8 cellular contexts compared by ENCODE assay signal in the genomic region with DNA sequence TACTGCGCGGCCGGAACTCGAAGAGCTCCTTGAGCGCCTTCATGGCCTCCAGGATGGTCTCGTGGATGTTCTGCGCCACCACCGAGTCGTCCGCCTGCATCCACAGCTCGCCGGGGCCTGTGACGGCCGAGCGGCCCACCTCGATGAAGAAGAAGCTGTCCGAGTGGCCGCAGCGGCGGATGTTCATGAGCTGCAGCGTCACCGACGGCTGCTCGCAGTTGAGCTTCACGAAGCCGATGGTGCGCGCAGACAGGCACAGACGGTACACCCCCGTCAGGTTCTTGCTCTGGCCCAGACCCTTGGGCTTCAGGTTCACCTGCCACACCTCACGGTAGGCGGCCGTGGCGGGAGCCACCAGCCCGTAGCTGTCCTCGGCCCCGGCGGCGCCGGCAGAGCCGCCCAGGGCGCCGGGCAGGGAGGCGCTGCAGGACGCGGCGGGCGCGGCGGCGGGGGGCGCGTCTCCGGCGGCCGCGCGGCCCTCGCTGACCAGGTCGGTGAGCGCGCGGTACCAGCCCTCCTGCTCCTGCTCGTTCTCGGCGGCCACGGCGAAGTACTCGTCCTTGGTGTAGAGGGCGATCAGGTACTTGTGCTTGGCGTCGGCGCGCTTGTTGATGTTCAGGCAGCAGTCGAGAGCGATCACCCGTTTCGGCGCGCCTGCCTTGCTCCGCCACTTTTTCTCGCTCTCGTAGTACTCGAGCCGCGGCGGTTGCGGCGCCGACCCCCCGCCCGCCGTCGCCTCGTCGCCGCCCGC. TPM values are rescaled to one million over a fixed set of nuclear protein-coding genes. Genes with fewer than 3 reads are reported as not detected.
DNase-seq lines count a peak whose midpoint lies in the region; ATAC-seq and TF ChIP-seq lines count a peak whose summit lies in the region.

No MANE protein-coding gene starts in this region.

- TF ChIP-seq CTCF in AG10803 (conservative IDR thresholded peaks at IDR 0.05; ENCODE audit: low read length) = no peak
- no peak for TF ChIP-seq CTCF in HFF-Myc (IDR thresholded peaks at IDR 0.05; ENCODE audit: low read depth, low read length, missing control alignments)

- peak overlapping the region; percentile 74 for H3K4me3 ChIP-seq in AG10803 (ENCODE audit: low read length)
- H3K4me3 ChIP-seq in HFF-Myc (replicated peaks; ENCODE audit: low read depth, low read length) = peak overlapping the region; percentile 73
- H3K4me3 ChIP-seq in iPS DF 6.9 (ENCODE audit: low read length) = peak overlapping the region; percentile 53; the same call in 1 of the 2 replicates
- H3K4me3 ChIP-seq in skeletal muscle satellite cell (ENCODE audit: low read length) = peak overlapping the region; percentile 87

- ATAC-seq in HG03135 (IDR thresholded peaks at IDR 0.05; ENCODE audit: unreplicated experiment) = no peak

- H3K27me3 ChIP-seq in iPS DF 6.9 (ENCODE audit: control insufficient read depth, insufficient read depth, low read length) = no peaks in the 10 kb centered on the region
- H3K27me3 ChIP-seq in skeletal muscle satellite cell (ENCODE audit: control insufficient read depth, insufficient read depth, low read length) = no peaks in the 10 kb centered on the region

- DNase-seq in AG10803 (ENCODE audit: low read depth) (peak; percentile 65), HFF-Myc (ENCODE audit: extremely low read depth, low read depth) (no peak), RKO (ENCODE audit: low spot score) (peak; percentile 40), amniotic epithelial cell (ENCODE audit: low read depth) (peak; percentile 76), iPS DF 6.9 (ENCODE audit: low read depth, low spot score) (no peak), RPMI8226 (no peak)

- WGBS in iPS DF 6.9 (ENCODE audit: insufficient coverage, insufficient read length) = no CpG with 5 or more reads among the region's 98 CpGs

- no peaks in the 10 kb centered on the region; the same call in 1 of the 2 replicates for H3K36me3 ChIP-seq in iPS DF 6.9 (ENCODE audit: control insufficient read depth, insufficient read depth, low read length)
- peaks cover 47% of the 10 kb centered on the region for H3K36me3 ChIP-seq in skeletal muscle satellite cell (ENCODE audit: insufficient read depth, low read length)

- peak overlapping the region; percentile 98 for H3K4me2 ChIP-seq in skeletal muscle satellite cell (ENCODE audit: low read length)

- no peak overlapping the region for H3K27ac ChIP-seq in iPS DF 6.9 (ENCODE audit: low read length)

- H3K9ac ChIP-seq in skeletal muscle satellite cell (ENCODE audit: low read depth, low read length) = peak overlapping the region; percentile 92

- H3K4me1 ChIP-seq in iPS DF 6.9 (ENCODE audit: control insufficient read depth, insufficient read depth, low read length) (peaks cover 9% of the 10 kb centered on the region), skeletal muscle satellite cell (ENCODE audit: control insufficient read depth, insufficient read depth, low read length) (peaks cover 42% of the 10 kb centered on the region)

- no peaks in the 10 kb centered on the region for H3K9me3 ChIP-seq in iPS DF 6.9 (ENCODE audit: control insufficient read depth, insufficient read depth, low read length)
- no peaks in the 10 kb centered on the region for H3K9me3 ChIP-seq in skeletal muscle satellite cell (replicated peaks; ENCODE audit: low read length)

RNA-seq across cellular contexts. Expression of a gene that starts 1.1 kb away (rescaled TPM):
- total RNA-seq in skeletal muscle satellite cell (2012; rRNA removed) = 2.0 and 2.4 TPM in 2 replicates

Comparison
In these comparisons a context has a peak if more than half of its experiments do, and no peak if none do; other contexts are left out.
1. DNase-seq: peak in AG10803 (single experiment), RKO (single experiment) and amniotic epithelial cell (single experiment); none in HFF-Myc (single experiment), iPS DF 6.9 (single experiment) and RPMI8226 (single experiment).
2. Peak in every context shown above with its lines, with median percentiles within 50 percentile points of each other: H3K4me3 ChIP-seq.